In genomic region chr3:94062513-94063404, GRCh38 we compare ENCODE assay signal across 8 cellular contexts. TPM values are rescaled to one million over a fixed set of nuclear protein-coding genes. Genes with fewer than 3 reads are reported as not detected.
DNase-seq lines count a peak whose midpoint lies in the region; ATAC-seq and TF ChIP-seq lines count a peak whose summit lies in the region.

TSS of gene DHFR2 (minus strand) at chr3:94062916. CDS start at chr3:94061511, 1,405 bp downstream.
TSS of gene NSUN3 (plus strand) at chr3:94063061. CDS start at chr3:94063127, 66 bp downstream.

- H3K36me3 ChIP-seq in mucosa of stomach (ENCODE audit: control insufficient read depth, insufficient read depth, low read length), result no peaks in the 10 kb centered on the region

- H3K27me3 ChIP-seq in mucosa of stomach (ENCODE audit: control insufficient read depth, insufficient read depth, low read length), result no peaks in the 10 kb centered on the region

- peak within 1 kb of the TSS; percentile 77 for H3K4me3 ChIP-seq in mucosa of stomach (ENCODE audit: low read length)

- H3K9me3 ChIP-seq in mucosa of stomach (ENCODE audit: control insufficient read depth, low read length), result no peaks in the 10 kb centered on the region

- DNase-seq in DMS79 (lab: John Stamatoyannopoulos, UW), result peak; percentile 98
- peak; percentile 88 for DNase-seq in KG1 (lab: John Stamatoyannopoulos, UW)
- peak; percentile 75 for DNase-seq in activated T-cell treated with anti-CD3 and anti-CD28 coated beads, Interleukin-2, amount 50 U/mL, for 4 hours
- peak; percentile 83 for DNase-seq in stimulated activated CD8-positive, alpha-beta memory T cell treated with anti-CD3 and anti-CD28 coated beads, Interleukin-4, amount 100 ng/mL, for 48 hours

- H3K4me1 Mint-ChIP-seq in activated T-cell treated with anti-CD3 and anti-CD28 coated beads, Interleukin-2, amount 50 U/mL, for 4 hours (ENCODE audit: low read depth), result peaks cover 48% of the 10 kb centered on the region

- H3K4me3 Mint-ChIP-seq in activated T-cell treated with anti-CD3 and anti-CD28 coated beads, Interleukin-2, amount 50 U/mL, for 4 hours, result peak within 1 kb of the TSS; percentile 93

- no peaks in the 10 kb centered on the region for H3K9me3 Mint-ChIP-seq in activated T-cell treated with anti-CD3 and anti-CD28 coated beads, Interleukin-2, amount 50 U/mL, for 4 hours

- peak within 1 kb of the TSS; percentile 95 for H3K9ac ChIP-seq in mucosa of stomach (ENCODE audit: low read length)

- H3K27me3 Mint-ChIP-seq in activated T-cell treated with anti-CD3 and anti-CD28 coated beads, Interleukin-2, amount 50 U/mL, for 4 hours (ENCODE audit: low read depth), result no peaks in the 10 kb centered on the region

- H3K4me1 ChIP-seq in mucosa of stomach (ENCODE audit: control insufficient read depth, insufficient read depth, low read length), result peaks cover 28% of the 10 kb centered on the region

- ATAC-seq in GM21737 (IDR thresholded peaks at IDR 0.05; ENCODE audit: unreplicated experiment), result peak; percentile 94
- ATAC-seq in activated T-cell treated with anti-CD3 and anti-CD28 coated beads, Interleukin-2, amount 50 U/mL, for 4 hours, result peak; percentile 91
- ATAC-seq in esophagus mucosa, result peak; percentile 97

- H3K36me3 Mint-ChIP-seq in activated T-cell treated with anti-CD3 and anti-CD28 coated beads, Interleukin-2, amount 50 U/mL, for 4 hours (ENCODE audit: insufficient read depth), result peaks cover 27% of the 10 kb centered on the region

TF ChIP-seq in PFSK-1, 5 proteins besides CTCF, POLR2A, EP300 and RAD21:
- TF ChIP-seq SIN3A (IDR thresholded peaks at IDR 0.05; ENCODE audit: borderline replicate concordance, insufficient read depth, low read length) (no peak; the same call in 1 of the 2 replicates), POLR2AphosphoS5 (IDR thresholded peaks at IDR 0.05; ENCODE audit: low read depth, low read length) (peak; percentile 69; the same call in 1 of the 2 replicates), FOXP2 (optimal IDR thresholded peaks at IDR 0.05; ENCODE audit: borderline replicate concordance, extremely low read depth, extremely low read length, insufficient read depth) (no peak), REST (IDR thresholded peaks at IDR 0.05; ENCODE audit: insufficient read depth in 1 of 2, low read depth in 2 of 2, low read length in 2 of 2) (no peak)
TF ChIP-seq in PFSK-1: peak in this region for 1.

RNA-seq across cellular contexts. Expression of gene DHFR2, which starts in this region (rescaled TPM):
- polyA plus RNA-seq in PFSK-1 (2012; ENCODE audit: insufficient read length, low read depth), result 0.59 TPM
- total RNA-seq in activated T-cell treated with anti-CD3 and anti-CD28 coated beads, Interleukin-2, amount 50 U/mL, for 4 hours, result 1 to 10 TPM; 5.2 to 7.5 (median 7.1) TPM
- 2.2 TPM for total RNA-seq in esophagus mucosa

RNA-seq across cellular contexts. Expression of gene NSUN3, which starts in this region (rescaled TPM):
- polyA plus RNA-seq in PFSK-1 (2012; ENCODE audit: insufficient read length, low read depth), result 1.5 TPM
- total RNA-seq in activated T-cell treated with anti-CD3 and anti-CD28 coated beads, Interleukin-2, amount 50 U/mL, for 4 hours, result 10 to 100 TPM; 14.0 to 19.3 (median 14.5) TPM
- total RNA-seq in esophagus mucosa, result 4.6 TPM

Comparison
In these comparisons a context has a peak if more than half of its experiments do, and no peak if none do; other contexts are left out.
1. Peak in every context shown above with its lines: DNase-seq, ATAC-seq and H3K4me3 ChIP-seq.